In genomic region chr5:113292535-113292934, GRCh38 we compare ENCODE assay signal across 9 cellular contexts.
DNase-seq lines count a peak whose midpoint lies in the region; TF ChIP-seq lines count a peak whose summit lies in the region.
"Had no signal": no experiment of that assay in that cellular context is flagged by ENCODE, and none has a peak within 500 bp of the region (broad histone marks: within the 10 kb centered on the region; RNA-seq: fewer than 3 reads in every experiment).

No MANE protein-coding gene starts in this region.

- H3K4me3 ChIP-seq in HEK293 (ENCODE audit: low read depth, low read length), result no peak overlapping the region
- H3K4me3 ChIP-seq in WI38 (ENCODE audit: low read depth, low read length), result peak overlapping the region; percentile 87

- no peak overlapping the region for H3K27ac ChIP-seq in HEK293 (ENCODE audit: extremely low read depth, low read depth, low read length)

- H3K36me3 ChIP-seq in HEK293 (ENCODE audit: control insufficient read depth in 2 of 2, insufficient read depth in 1 of 2, low read length in 2 of 2), result no peaks in the 10 kb centered on the region

- CTCF ChIA-PET in HEK293 (lab: Yijun Ruan, JAX), result no interaction called here

- H3K9me3 ChIP-seq in HEK293 (ENCODE audit: control insufficient read depth, insufficient read depth, low read depth, low read length), result no peaks in the 10 kb centered on the region

- TF ChIP-seq CTCF in HEK293 (tag by site-specific recombination; IDR thresholded peaks at IDR 0.05) (no peak), WI38 (IDR thresholded peaks at IDR 0.05; ENCODE audit: low read depth, low read length) (no peak)

- POLR2A ChIA-PET in HEK293 (lab: Yijun Ruan, JAX), result interaction anchor here (2.9 kb wide), 1 partner anchor 23 kb away, joined by 8 read pairs; no protein-coding TSS in a partner anchor

- peaks cover 17% of the 10 kb centered on the region for H3K4me1 ChIP-seq in HEK293 (ENCODE audit: control insufficient read depth, insufficient read depth, low read length)

- DNase-seq in fibroblast of peridontal ligament (ENCODE audit: extremely low read depth) (peak; percentile 27), retina (peak; percentile 12), cerebellar nuclear complex (lab: John Stamatoyannopoulos, UW) (no peak), HuH-7.5 (ENCODE audit: low spot score) (no peak), NAMALWA (ENCODE audit: low spot score) (no peak), 8988T (no peak)
- DNase-seq: occipital lobe had no signal

TF ChIP-seq in HEK293, 187 proteins besides CTCF, POLR2A, EP300 and RAD21:
- TF ChIP-seq REST (tag by site-specific recombination; IDR thresholded peaks at IDR 0.05), result 0 out of 2 replicates have a peak, but pooled peaks have one; percentile 40
- TF ChIP-seq ZXDB (tag by site-specific recombination; IDR thresholded peaks at IDR 0.05), result no peak

Comparison
In these comparisons a context has a peak if more than half of its experiments do, and no peak if none do; other contexts are left out.
1. DNase-seq: peak in fibroblast of peridontal ligament (single experiment) and retina (single experiment); none in cerebellar nuclear complex (0 of 2), HuH-7.5 (single experiment), NAMALWA (single experiment) and 8988T (single experiment).